Comparison of ENCODE assay signal across 28 cellular contexts in genomic region chr6:26179675-26180074, GRCh38.
DNase-seq lines count a peak whose midpoint lies in the region; ATAC-seq, FAIRE-seq and TF ChIP-seq lines count a peak whose summit lies in the region.
"Had no signal": no experiment of that assay in that cellular context is flagged by ENCODE, and none has a peak within 500 bp of the region (broad histone marks: within the 10 kb centered on the region; RNA-seq: fewer than 3 reads in every experiment).

No MANE protein-coding gene starts in this region.

- H3K4me3 Mint-ChIP-seq in activated naive CD4-positive, alpha-beta T cell treated with anti-CD3 and anti-CD28 coated beads for 36 hours: no peak overlapping the region
- no peak overlapping the region for H3K4me3 Mint-ChIP-seq in Calu3 (ENCODE audit: low read depth, unreplicated experiment)
- H3K4me3 Mint-ChIP-seq in mesothelial cell of epicardium: no peak overlapping the region
- H3K4me3 Mint-ChIP-seq: B cell; CD4-positive, alpha-beta T cell; CD8-positive, alpha-beta T cell had no signal

- intact Hi-C loops in activated naive CD4-positive, alpha-beta T cell treated with anti-CD3 and anti-CD28 coated beads for 36 hours (cut with micrococcal nuclease): loop anchor here (10.0 kb wide), 1 partner anchor 295 kb away; no protein-coding TSS in a partner anchor
- intact Hi-C loops in Calu3 (cut with micrococcal nuclease; ENCODE audit: unreplicated experiment): loop anchor here (2.0 to 10.0 kb wide), 3 partner anchors 15 to 415 kb away; partner anchors contain the start of gene ABT1
- intact Hi-C loops in K562 (cut with micrococcal nuclease): loop anchor here (5.0 kb wide), 2 partner anchors 133 to 373 kb away; no protein-coding TSS in a partner anchor

- no peaks in the 10 kb centered on the region for H3K27me3 Mint-ChIP-seq in activated naive CD4-positive, alpha-beta T cell treated with anti-CD3 and anti-CD28 coated beads for 36 hours (ENCODE audit: low read depth)
- H3K27me3 Mint-ChIP-seq in Calu3 (ENCODE audit: unreplicated experiment) (no peaks in the 10 kb centered on the region), mesothelial cell of epicardium (ENCODE audit: low read depth) (no peaks in the 10 kb centered on the region)
- H3K27me3 Mint-ChIP-seq: B cell; CD4-positive, alpha-beta T cell had no signal

- no peaks in the 10 kb centered on the region for H3K36me3 Mint-ChIP-seq in activated naive CD4-positive, alpha-beta T cell treated with anti-CD3 and anti-CD28 coated beads for 36 hours (ENCODE audit: low read depth)
- peaks cover 36% of the 10 kb centered on the region for H3K36me3 Mint-ChIP-seq in Calu3 (ENCODE audit: insufficient read depth, unreplicated experiment)
- no peaks in the 10 kb centered on the region for H3K36me3 Mint-ChIP-seq in mesothelial cell of epicardium

- TF ChIP-seq CTCF in Calu3 (IDR thresholded peaks at IDR 0.05; ENCODE audit: unreplicated experiment): no peak
- TF ChIP-seq CTCF in K562 (IDR thresholded peaks at IDR 0.05 in 2 of 3, conservative IDR thresholded peaks at IDR 0.05 in 1 of 3; ENCODE audit: insufficient read depth in 2 of 3, low read depth in 1 of 3, low read length in 3 of 3): no peak
- no peak for TF ChIP-seq CTCF in mesothelial cell of epicardium (IDR thresholded peaks at IDR 0.05; ENCODE audit: unreplicated experiment)

- no peak for TF ChIP-seq RAD21 in K562 (CRISPR knock-in tag; conservative IDR thresholded peaks at IDR 0.05 in 1 of 2, IDR thresholded peaks at IDR 0.05 in 1 of 2)

- H3K4me1 Mint-ChIP-seq in activated naive CD4-positive, alpha-beta T cell treated with anti-CD3 and anti-CD28 coated beads for 36 hours (ENCODE audit: low read depth): peaks cover 28% of the 10 kb centered on the region
- H3K4me1 Mint-ChIP-seq in Calu3 (ENCODE audit: low read depth, unreplicated experiment): peaks cover 48% of the 10 kb centered on the region
- peaks cover 16% of the 10 kb centered on the region for H3K4me1 Mint-ChIP-seq in mesothelial cell of epicardium

- DNase-seq in activated naive CD4-positive, alpha-beta T cell treated with anti-CD3 and anti-CD28 coated beads for 36 hours: no peak
- no peak for DNase-seq in activated naive CD4-positive, alpha-beta T cell treated with Interleukin-2 at 50 U/mL for 16 hours
- no peak for DNase-seq in Calu3
- no peak for DNase-seq in K562 (ENCODE audit: extremely low read depth in 1 of 4, low spot score in 3 of 4)
- DNase-seq in RPMI8226: no peak
- no peak for DNase-seq in H54 (ENCODE audit: insufficient read length, low spot score)
- DNase-seq in mesothelial cell of epicardium (ENCODE audit: low spot score in 2 of 2, unreplicated experiment in 2 of 2): no peak
- DNase-seq: 8988T; ACHN; AML-193; Caco-2; CD4-positive, alpha-beta T cell; CD8-positive, alpha-beta T cell; DMS 273 treated with DMSO at 0.1 percent for 48 hours; DMS153; DMS53; DMS79; DND-41; EL; GDM1 had no signal

- H3K27me3 ChIP-seq in K562 (ENCODE audit: control insufficient read depth in 2 of 2, insufficient read depth in 2 of 2, low read length in 2 of 2): no peaks in the 10 kb centered on the region

- WGBS in K562 (ENCODE audit: insufficient coverage, low coverage, missing lambda C conversion rate): 67% methylated on average over 1 of the region's 1 CpG

- no peaks in the 10 kb centered on the region for H3K9me1 ChIP-seq in K562 (ENCODE audit: control insufficient read depth, insufficient read depth, low read length)

- H3K27ac ChIP-seq in KOPT-K1 (ENCODE audit: low read depth, low read length, poor library complexity, severe bottlenecking) (peak overlapping the region; percentile 99), K562 (ENCODE audit: extremely low read depth, low read depth, low read length) (no peak overlapping the region)
- H3K27ac ChIP-seq: BLaER1 treated with 17β-estradiol and CSF1 and Interleukin-3, amounts not matched to agents 10 nM and 100 nM; C4-2B had no signal

- H3K9me3 ChIP-seq in KOPT-K1 (ENCODE audit: insufficient read depth, low read length, poor library complexity, severe bottlenecking): no peaks in the 10 kb centered on the region
- no peaks in the 10 kb centered on the region for H3K9me3 ChIP-seq in K562 (replicated peaks; ENCODE audit: control insufficient read depth, insufficient read depth, low read depth, low read length)
- H3K9me3 ChIP-seq: Caco-2 had no signal

- no peak overlapping the region for H2AFZ ChIP-seq in K562 (ENCODE audit: low read depth, low read length)

- H3K79me2 ChIP-seq in K562 (ENCODE audit: control insufficient read depth, insufficient read depth, low read length): peaks cover 27% of the 10 kb centered on the region

- no peak overlapping the region for H3K9ac ChIP-seq in K562 (ENCODE audit: insufficient read depth in 1 of 2, low read depth in 2 of 2, low read length in 2 of 2)
- H3K9ac ChIP-seq: BLaER1 treated with 17β-estradiol and CSF1 and Interleukin-3, amounts not matched to agents 10 nM and 100 nM had no signal

- H3K36me3 ChIP-seq in KOPT-K1 (ENCODE audit: insufficient read depth, low read length) (no peaks in the 10 kb centered on the region), K562 (ENCODE audit: control insufficient read depth, insufficient read depth, low read length) (peaks cover 7% of the 10 kb centered on the region; the same call in 1 of the 3 replicates)
- H3K36me3 ChIP-seq: BLaER1 treated with 17β-estradiol and CSF1 and Interleukin-3, amounts not matched to agents 10 nM and 100 nM had no signal

- FAIRE-seq in K562 (lab: Jason Lieb, UNC): no peak
- no peak for FAIRE-seq in H54 (lab: Jason Lieb, UNC)
- FAIRE-seq: A204.1, GM12878, GM12892, GM18507 had no signal

- BruUV-seq in Calu3 (replicated peaks; lab: Mats Ljungman, UMichigan) (no TSS peak), K562 (replicated peaks; lab: Mats Ljungman, UMichigan) (no TSS peak)

- POLR2A ChIA-PET in K562 (lab: Yijun Ruan, JAX): interaction anchor here (0.7 to 11.9 kb wide), 5 partner anchors 11 to 389 kb away, joined by 3 to 323 read pairs (median 4); a partner anchor contains a TSS

- no peaks in the 10 kb centered on the region for H3K9me3 Mint-ChIP-seq in activated naive CD4-positive, alpha-beta T cell treated with anti-CD3 and anti-CD28 coated beads for 36 hours
- H3K9me3 Mint-ChIP-seq in Calu3 (ENCODE audit: low read depth, unreplicated experiment): peaks cover 2% of the 10 kb centered on the region
- H3K9me3 Mint-ChIP-seq in mesothelial cell of epicardium: no peaks in the 10 kb centered on the region
- H3K9me3 Mint-ChIP-seq: CD4-positive, alpha-beta T cell; CD8-positive, alpha-beta T cell had no signal

- no peak for TF ChIP-seq EP300 in K562 (IDR thresholded peaks at IDR 0.05; ENCODE audit: low read length)

- H4K20me1 ChIP-seq in K562 (replicated peaks; ENCODE audit: control insufficient read depth, insufficient read depth, low read length): no peaks in the 10 kb centered on the region

- CTCF ChIA-PET in activated naive CD4-positive, alpha-beta T cell treated with anti-CD3 and anti-CD28 coated beads for 36 hours (lab: Charles Lee): interaction anchor here (0.6 kb wide), 1 partner anchor 94 kb away, joined by 4 read pairs; no protein-coding TSS in a partner anchor
- CTCF ChIA-PET in Calu3 (lab: Charles Lee): interaction anchor here (0.7 to 1.3 kb wide), 4 partner anchors 15 to 1583 kb away, joined by 3 to 5 read pairs (median 4); a partner anchor contains a TSS
- CTCF ChIA-PET in K562 (lab: Yijun Ruan, JAX; ENCODE audit: low intra/inter-chr PET ratio): interaction anchor here (0.6 kb wide), 1 partner anchor 235 kb away, joined by 3 read pairs; no protein-coding TSS in a partner anchor

- in situ Hi-C loops in K562 (cut with MboI): loop anchor here (25.0 kb wide), 1 partner anchor 383 kb away; no protein-coding TSS in a partner anchor

- TF ChIP-seq POLR2A in K562 (conservative IDR thresholded peaks at IDR 0.05): no peak
- TF ChIP-seq POLR2A in H54 (IDR thresholded peaks at IDR 0.05; ENCODE audit: low read depth, low read length): no peak

- H3K4me3 ChIP-seq in K562: no peak overlapping the region
- H3K4me3 ChIP-seq: BLaER1 treated with 17β-estradiol and CSF1 and Interleukin-3, amounts not matched to agents 10 nM and 100 nM; GM12878 had no signal

- no peak for ATAC-seq in K562
- ATAC-seq: CD8-positive, alpha-beta T cell; GM12878 had no signal

- peak overlapping the region; percentile 61 for H3K27ac Mint-ChIP-seq in activated naive CD4-positive, alpha-beta T cell treated with anti-CD3 and anti-CD28 coated beads for 36 hours
- peak overlapping the region; percentile 34 for H3K27ac Mint-ChIP-seq in Calu3 (ENCODE audit: unreplicated experiment)
- no peak overlapping the region for H3K27ac Mint-ChIP-seq in mesothelial cell of epicardium
- H3K27ac Mint-ChIP-seq: B cell had no signal

- H3K4me1 ChIP-seq in K562 (replicated peaks in 1 of 2; ENCODE audit: control insufficient read depth in 2 of 2, insufficient read depth in 2 of 2, low read length in 2 of 2): peaks cover 0 to 2% of the 10 kb centered on the region in 2 experiments; a peak in 4 of 5 replicates
- H3K4me1 ChIP-seq: Caco-2 had no signal

- no peak overlapping the region for H3K4me2 ChIP-seq in K562 (ENCODE audit: insufficient read depth, low read length)
- H3K4me2 ChIP-seq: BLaER1 treated with 17β-estradiol and CSF1 and Interleukin-3, amounts not matched to agents 10 nM and 100 nM had no signal

TF ChIP-seq in K562, 482 proteins besides CTCF, POLR2A, EP300 and RAD21 (continues in another document):
- no peak for TF ChIP-seq BRD9 (IDR thresholded peaks at IDR 0.05; ENCODE audit: low read depth, partially characterized antibody)
- no peak for TF ChIP-seq NR1H2 (CRISPR knock-in tag; IDR thresholded peaks at IDR 0.05)
- TF ChIP-seq ZNF408 (CRISPR knock-in tag; IDR thresholded peaks at IDR 0.05; ENCODE audit: low read depth): no peak
- TF ChIP-seq CBFA2T2 (conservative IDR thresholded peaks at IDR 0.05): no peak
- TF ChIP-seq ATF1 (CRISPR knock-in tag; IDR thresholded peaks at IDR 0.05): no peak
- TF ChIP-seq ATF1 (tag; IDR thresholded peaks at IDR 0.05): no peak
- no peak for TF ChIP-seq ELF2 (CRISPR knock-in tag; IDR thresholded peaks at IDR 0.05)
- TF ChIP-seq RBM25 (IDR thresholded peaks at IDR 0.05; ENCODE audit: low read depth, low read length, severe bottlenecking): peak; percentile 72
- no peak for TF ChIP-seq MYC (IDR thresholded peaks at IDR 0.05; ENCODE audit: low read depth, low read length)
- TF ChIP-seq MYC (CRISPR knock-in tag; IDR thresholded peaks at IDR 0.05; ENCODE audit: borderline replicate concordance, low read depth): no peak
- no peak for TF ChIP-seq ZNF551 (CRISPR knock-in tag; IDR thresholded peaks at IDR 0.05)
- no peak for TF ChIP-seq NFE2L1 (tag; IDR thresholded peaks at IDR 0.05; ENCODE audit: borderline replicate concordance, low read depth)
- TF ChIP-seq CCNT2 (IDR thresholded peaks at IDR 0.05; ENCODE audit: borderline replicate concordance, extremely low read depth, insufficient read length, low read depth, low read length): no peak
- no peak for TF ChIP-seq HNRNPH1 (optimal IDR thresholded peaks at IDR 0.05; ENCODE audit: low read depth, low read length)
- TF ChIP-seq TCF7L2 (IDR thresholded peaks at IDR 0.05; ENCODE audit: low read depth, low read length): no peak
- TF ChIP-seq HDAC2 (IDR thresholded peaks at IDR 0.05): no peak
- no peak for TF ChIP-seq DACH1 (IDR thresholded peaks at IDR 0.05; ENCODE audit: partially characterized antibody)
- no peak for TF ChIP-seq BACH1 (tag; IDR thresholded peaks at IDR 0.05)
